In genomic region chr17:57617218-57617617, GRCh38 we compare ENCODE assay signal across 1 cellular context.
TF ChIP-seq lines count a peak whose summit lies in the region.

No MANE protein-coding gene starts in this region.

TF ChIP-seq in K562, 482 proteins besides CTCF, POLR2A, EP300 and RAD21 (continued from another document):
- no peak for TF ChIP-seq FOXO4 (CRISPR knock-in tag; IDR thresholded peaks at IDR 0.05)
